Comparison of ENCODE assay signal across 18 cellular contexts in the genomic region with DNA sequence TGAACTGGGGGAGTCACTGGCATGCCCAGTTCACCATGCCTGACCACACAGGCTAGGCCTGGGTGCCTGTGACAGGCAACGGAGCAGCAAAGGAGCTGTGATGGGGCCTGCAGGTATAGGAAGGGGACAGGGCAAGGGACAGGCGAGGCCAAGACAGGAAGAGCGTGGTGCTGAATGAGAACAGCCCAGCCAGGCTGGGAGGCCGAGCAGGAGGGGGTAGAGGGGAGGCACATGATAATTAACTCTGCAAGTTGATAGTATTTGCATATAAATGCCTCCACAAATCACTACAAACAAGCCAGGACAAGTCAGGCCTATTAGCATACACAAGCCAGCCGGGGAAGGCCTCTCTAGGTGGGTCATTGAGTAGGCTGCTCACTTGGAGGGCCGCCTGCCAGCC. TPM values are rescaled to one million over a fixed set of nuclear protein-coding genes. Genes with fewer than 3 reads are reported as not detected.
DNase-seq lines count a peak whose midpoint lies in the region; ATAC-seq lines count a peak whose summit lies in the region.
"Had no signal": no experiment of that assay in that cellular context is flagged by ENCODE, and none has a peak within 500 bp of the region (broad histone marks: within the 10 kb centered on the region; RNA-seq: fewer than 3 reads in every experiment).

No MANE protein-coding gene starts in this region.

- no peak overlapping the region for H3K4me3 Mint-ChIP-seq in stimulated activated naive CD8-positive, alpha-beta T cell treated with anti-CD3 and anti-CD28 coated beads, Interleukin-15, amount 100 ng/mL, for 72 hours
- no peak overlapping the region for H3K4me3 Mint-ChIP-seq in T-helper 2 cell treated with Interferon-gamma antibody and Interleukin-4, amounts not matched to agents 5 μg/mL and 100 μg/mL, for 36 hours
- H3K4me3 Mint-ChIP-seq: activated CD4-positive, alpha-beta T cell treated with anti-CD3 and anti-CD28 coated beads for 36 hours; CD8-positive, alpha-beta memory T cell had no signal

- peak overlapping the region; percentile 11 to 86 for H3K27ac Mint-ChIP-seq in stimulated activated naive CD8-positive, alpha-beta T cell treated with anti-CD3 and anti-CD28 coated beads, Interleukin-15, amount 100 ng/mL, for 72 hours
- H3K27ac Mint-ChIP-seq in T-helper 2 cell treated with Interferon-gamma antibody and Interleukin-4, amounts not matched to agents 5 μg/mL and 100 μg/mL, for 36 hours, result no peak overlapping the region
- H3K27ac Mint-ChIP-seq: activated CD4-positive, alpha-beta T cell treated with anti-CD3 and anti-CD28 coated beads for 36 hours; CD8-positive, alpha-beta memory T cell had no signal

- intact Hi-C loops in Right ventricle myocardium inferior (cut with DNase I), result no loop called here

- ATAC-seq in stimulated activated naive CD8-positive, alpha-beta T cell treated with anti-CD3 and anti-CD28 coated beads, Interleukin-15, amount 100 ng/mL, for 72 hours, result no peak
- no peak for ATAC-seq in stimulated activated naive CD8-positive, alpha-beta T cell treated with anti-CD3 and anti-CD28 coated beads, Interleukin-15, Interleukin-2, amounts not matched to agents 100 U/mL and 50 U/mL, for 24 hours
- ATAC-seq in HG03442 (IDR thresholded peaks at IDR 0.05; ENCODE audit: unreplicated experiment) (no peak), Right ventricle myocardium inferior (no peak)
- ATAC-seq: activated CD4-positive, alpha-beta T cell treated with anti-CD3 and anti-CD28 coated beads for 36 hours; right cardiac atrium had no signal

- H3K9me3 Mint-ChIP-seq in stimulated activated naive CD8-positive, alpha-beta T cell treated with anti-CD3 and anti-CD28 coated beads, Interleukin-15, amount 100 ng/mL, for 72 hours, result no peaks in the 10 kb centered on the region
- H3K9me3 Mint-ChIP-seq in T-helper 2 cell treated with Interferon-gamma antibody and Interleukin-4, amounts not matched to agents 5 μg/mL and 100 μg/mL, for 36 hours, result no peaks in the 10 kb centered on the region
- H3K9me3 Mint-ChIP-seq: CD8-positive, alpha-beta memory T cell had no signal

- DNase-seq in stimulated activated naive CD8-positive, alpha-beta T cell treated with anti-CD3 and anti-CD28 coated beads, Interleukin-15, amount 100 ng/mL, for 72 hours, result no peak
- DNase-seq in stimulated activated naive CD8-positive, alpha-beta T cell treated with anti-CD3 and anti-CD28 coated beads, Interleukin-15, Interleukin-2, amounts not matched to agents 100 U/mL and 50 U/mL, for 24 hours, result no peak
- peak; percentile 74 for DNase-seq in NCI-H526 treated with DMSO at 0.1 percent for 48 hours (lab: John Stamatoyannopoulos, UW)
- DNase-seq in left kidney (ENCODE audit: low read depth, low spot score), result peak; percentile 69
- DNase-seq in islet precursor cell, result no peak
- DNase-seq in T-helper 2 cell treated with Interferon-gamma antibody and Interleukin-4, amounts not matched to agents 5 μg/mL and 100 μg/mL, for 36 hours (ENCODE audit: low spot score), result no peak
- no peak for DNase-seq in Right ventricle myocardium inferior (ENCODE audit: missing footprints)
- DNase-seq: activated CD4-positive, alpha-beta T cell treated with anti-CD3 and anti-CD28 coated beads for 36 hours; activated effector memory CD4-positive, alpha-beta T cell treated with anti-CD3 and anti-CD28 coated beads, Interleukin-2, amount 50 U/mL, for 16 hours; amniotic stem cell; CD8-positive, alpha-beta memory T cell; foreskin melanocyte; GF-D8; HCEC 1CT; MG63; right cardiac atrium; stimulated activated CD4-positive, alpha-beta T cell treated with anti-CD3 and anti-CD28 coated beads, Interleukin-1b, Interleukin-23, amount 100 ng/mL, for 48 hours had no signal

- H3K4me1 Mint-ChIP-seq in stimulated activated naive CD8-positive, alpha-beta T cell treated with anti-CD3 and anti-CD28 coated beads, Interleukin-15, amount 100 ng/mL, for 72 hours, result peaks cover 5% of the 10 kb centered on the region
- H3K4me1 Mint-ChIP-seq in T-helper 2 cell treated with Interferon-gamma antibody and Interleukin-4, amounts not matched to agents 5 μg/mL and 100 μg/mL, for 36 hours (ENCODE audit: low read depth), result no peaks in the 10 kb centered on the region
- H3K4me1 Mint-ChIP-seq: activated CD4-positive, alpha-beta T cell treated with anti-CD3 and anti-CD28 coated beads for 36 hours; CD8-positive, alpha-beta memory T cell had no signal

- peaks cover 63% of the 10 kb centered on the region for H3K27me3 Mint-ChIP-seq in stimulated activated naive CD8-positive, alpha-beta T cell treated with anti-CD3 and anti-CD28 coated beads, Interleukin-15, amount 100 ng/mL, for 72 hours
- peaks cover 38% of the 10 kb centered on the region for H3K27me3 Mint-ChIP-seq in T-helper 2 cell treated with Interferon-gamma antibody and Interleukin-4, amounts not matched to agents 5 μg/mL and 100 μg/mL, for 36 hours (ENCODE audit: low read depth)

- H3K36me3 Mint-ChIP-seq in T-helper 2 cell treated with Interferon-gamma antibody and Interleukin-4, amounts not matched to agents 5 μg/mL and 100 μg/mL, for 36 hours (ENCODE audit: low read depth), result no peaks in the 10 kb centered on the region
- H3K36me3 Mint-ChIP-seq: CD8-positive, alpha-beta memory T cell had no signal

RNA-seq across cellular contexts. Expression of a gene that starts 7.8 kb away (rescaled TPM):
- 8.4 TPM for total RNA-seq in Right ventricle myocardium inferior

Comparison
In these comparisons a context has a peak if more than half of its experiments do, and no peak if none do; other contexts are left out.
1. DNase-seq: peak in NCI-H526 treated with DMSO at 0.1 percent for 48 hours (single experiment) and left kidney (single experiment); none in stimulated activated naive CD8-positive, alpha-beta T cell treated with anti-CD3 and anti-CD28 coated beads, Interleukin-15, amount 100 ng/mL, for 72 hours (0 of 2), stimulated activated naive CD8-positive, alpha-beta T cell treated with anti-CD3 and anti-CD28 coated beads, Interleukin-15, Interleukin-2, amounts not matched to agents 100 U/mL and 50 U/mL, for 24 hours (single experiment), islet precursor cell (single experiment), T-helper 2 cell treated with Interferon-gamma antibody and Interleukin-4, amounts not matched to agents 5 μg/mL and 100 μg/mL, for 36 hours (single experiment) and Right ventricle myocardium inferior (single experiment).